ENCODE assay signal across 16 cellular contexts in the genomic region with DNA sequence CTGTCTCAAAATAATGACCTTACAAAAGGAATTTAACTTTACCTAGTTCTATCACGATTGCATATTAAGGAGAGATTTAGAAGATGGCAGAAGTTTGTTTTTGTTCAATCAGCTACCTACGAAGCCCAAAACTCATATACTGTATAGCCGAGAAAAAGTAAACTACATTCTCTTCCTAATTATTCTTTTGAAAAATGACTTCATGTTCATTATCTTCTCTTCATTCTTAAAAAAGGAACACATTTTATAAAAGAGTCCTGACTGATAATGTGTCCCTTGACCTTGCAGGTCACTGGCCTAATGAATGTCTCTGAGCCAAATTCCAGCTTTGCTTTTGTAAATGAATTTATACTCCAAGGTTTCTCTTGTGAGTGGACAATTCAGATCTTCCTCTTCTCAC. TPM values are rescaled to one million over a fixed set of nuclear protein-coding genes. Genes with fewer than 3 reads are reported as not detected.
"Had no signal": no experiment of that assay in that cellular context is flagged by ENCODE, and none has a peak within 500 bp of the region (broad histone marks: within the 10 kb centered on the region; RNA-seq: fewer than 3 reads in every experiment).

OR11H1 (plus strand) TSS at position 301 of the 400 bp plus-strand sequence; CDS start at position 301, 0 bp downstream.

RNA-seq across cellular contexts. Expression of gene OR11H1, which starts in this region (rescaled TPM):
- total RNA-seq: stomach, subcutaneous adipose tissue, suprapubic skin, temporal lobe, testis, thoracic aorta, thyroid gland, tibial nerve, transverse colon, upper lobe of left lung, upper lobe of right lung, ureter, urinary bladder, uterus, vagina had no signal
- polyA plus RNA-seq: stomach, thymus, urinary bladder had no signal
